In genomic region chr2:237306083-237306786, GRCh38 we compare ENCODE assay signal across 21 cellular contexts.
DNase-seq lines count a peak whose midpoint lies in the region; FAIRE-seq and TF ChIP-seq lines count a peak whose summit lies in the region.
"Had no signal": no experiment of that assay in that cellular context is flagged by ENCODE, and none has a peak within 500 bp of the region (broad histone marks: within the 10 kb centered on the region; RNA-seq: fewer than 3 reads in every experiment).

No MANE protein-coding gene starts in this region.

- H2BK15ac ChIP-seq in mesenchymal stem cell (ENCODE audit: low read depth, poor library complexity, severe bottlenecking): no peak overlapping the region

- H3K4me2 ChIP-seq in mammary epithelial cell (ENCODE audit: insufficient read depth, low read depth, low read length) (no peak overlapping the region), mesenchymal stem cell (ENCODE audit: low read length, poor library complexity, severe bottlenecking) (no peak overlapping the region)
- H3K4me2 ChIP-seq: A549 had no signal

- in situ Hi-C loops in mammary epithelial cell (cut with MboI; ENCODE audit: low sequenced_read_pairs in 2 of 2): no loop called here
- in situ Hi-C loops in astrocyte of the spinal cord (cut with HindIII; ENCODE audit: low sequenced_read_pairs): no loop called here

- dilution Hi-C loops in mammary epithelial cell (cut with HindIII; ENCODE audit: low sequenced_read_pairs): no loop called here

- BruUV-seq in MCF 10A (replicated peaks; lab: Mats Ljungman, UMichigan) (no TSS peak), mammary epithelial cell (replicated peaks; lab: Mats Ljungman, UMichigan) (no TSS peak)

- 97% methylated on average over 7 of the region's 7 CpGs for WGBS in mammary epithelial cell (ENCODE audit: low coverage, missing lambda C conversion rate)
- WGBS in mesenchymal stem cell: 55% methylated on average over 7 of the region's 7 CpGs

- peak; percentile 13 for FAIRE-seq in urothelium cell line (lab: Jason Lieb, UNC)
- FAIRE-seq: A549, islet of Langerhans had no signal

- H3K4me3 ChIP-seq in mammary epithelial cell (replicated peaks in 1 of 3; ENCODE audit: insufficient read depth in 1 of 3, low read depth in 2 of 3, low read length in 3 of 3) (no peak overlapping the region), astrocyte of the spinal cord (ENCODE audit: low read depth, low read length) (no peak overlapping the region), mesenchymal stem cell (ENCODE audit: insufficient read depth in 1 of 2, low read depth in 1 of 2, low read length in 2 of 2) (no peak overlapping the region)
- H3K4me3 ChIP-seq: A549, heart left ventricle had no signal

- H3K4me3 Mint-ChIP-seq in MCF 10A (ENCODE audit: unreplicated experiment) (no peak overlapping the region), type B pancreatic cell (no peak overlapping the region)
- H3K4me3 Mint-ChIP-seq: activated CD4-positive, alpha-beta memory T cell treated with anti-CD3 and anti-CD28 coated beads for 36 hours; activated T-cell treated with anti-CD3 and anti-CD28 coated beads, Interleukin-2, amount 50 U/mL, for 24 hours; nephron progenitor cell had no signal

- peaks cover 8% of the 10 kb centered on the region for H3K9me3 ChIP-seq in mammary epithelial cell (replicated peaks; ENCODE audit: insufficient read depth, low read length)
- H3K9me3 ChIP-seq in mesenchymal stem cell (ENCODE audit: control insufficient read depth, low read length): peaks cover 4% of the 10 kb centered on the region

- H2AK5ac ChIP-seq in mesenchymal stem cell (ENCODE audit: low read length, severe bottlenecking): peak overlapping the region; percentile 79

- H4K91ac ChIP-seq in mesenchymal stem cell (ENCODE audit: low read length): peak overlapping the region; percentile 94

- H3K4ac ChIP-seq in mesenchymal stem cell (ENCODE audit: low read depth in 1 of 2, low read length in 2 of 2): peak overlapping the region; percentile 83 to 85

- H3K4me1 ChIP-seq in mammary epithelial cell (ENCODE audit: insufficient read depth, low read length) (peaks cover 16% of the 10 kb centered on the region), mesenchymal stem cell (ENCODE audit: control insufficient read depth, insufficient read depth, low read depth, low read length) (peaks cover 16% of the 10 kb centered on the region)

- intact Hi-C loops in MCF 10A (cut with micrococcal nuclease) (no loop called here), mammary epithelial cell (cut with micrococcal nuclease) (no loop called here)

- H3K27me3 Mint-ChIP-seq in MCF 10A (ENCODE audit: insufficient read depth, unreplicated experiment) (no peaks in the 10 kb centered on the region), type B pancreatic cell (no peaks in the 10 kb centered on the region)

- POLR2A ChIA-PET in MCF 10A (lab: Yijun Ruan, JAX): no interaction called here

- H3K79me1 ChIP-seq in mesenchymal stem cell (replicated peaks; ENCODE audit: low read length, poor library complexity, severe bottlenecking): no peaks in the 10 kb centered on the region

- H3K9ac ChIP-seq in mammary epithelial cell (ENCODE audit: insufficient read depth, low read length) (no peak overlapping the region), mesenchymal stem cell (ENCODE audit: low read length) (peak overlapping the region; percentile 10)

- peak overlapping the region; percentile 48 for H2BK5ac ChIP-seq in mesenchymal stem cell (ENCODE audit: low read depth, low read length, poor library complexity, severe bottlenecking)

- H2BK12ac ChIP-seq in mesenchymal stem cell (ENCODE audit: low read length in 2 of 2): peak overlapping the region; percentile 99 to 100

- peak overlapping the region; percentile 82 to 89 for H3K18ac ChIP-seq in mesenchymal stem cell (ENCODE audit: low read depth in 1 of 2, low read length in 2 of 2)

- H3K36me3 Mint-ChIP-seq in MCF 10A (ENCODE audit: insufficient read depth, unreplicated experiment) (no peaks in the 10 kb centered on the region), type B pancreatic cell (peaks cover 9% of the 10 kb centered on the region)
- H3K36me3 Mint-ChIP-seq: activated CD4-positive, alpha-beta memory T cell treated with anti-CD3 and anti-CD28 coated beads for 36 hours had no signal

- H3K14ac ChIP-seq in mesenchymal stem cell (ENCODE audit: low read length in 2 of 2): peak overlapping the region in 1 of 2 experiments; percentile 53

- H3K23ac ChIP-seq in mesenchymal stem cell (ENCODE audit: low read length in 2 of 2): peak overlapping the region in 1 of 2 experiments; percentile 23

- H4K20me1 ChIP-seq in mammary epithelial cell (ENCODE audit: insufficient read depth, low read length): no peaks in the 10 kb centered on the region

- H3K27ac Mint-ChIP-seq in MCF 10A (ENCODE audit: low read depth, unreplicated experiment): peak overlapping the region; percentile 35
- no peak overlapping the region for H3K27ac Mint-ChIP-seq in type B pancreatic cell
- H3K27ac Mint-ChIP-seq: activated CD4-positive, alpha-beta memory T cell treated with anti-CD3 and anti-CD28 coated beads for 36 hours; activated naive CD4-positive, alpha-beta T cell treated with anti-CD3 and anti-CD28 coated beads, Interleukin-2, amount 50 U/mL, for 72 hours; activated T-cell treated with anti-CD3 and anti-CD28 coated beads, Interleukin-2, amount 50 U/mL, for 24 hours; nephron progenitor cell had no signal

- H3K36me3 ChIP-seq in mammary epithelial cell (ENCODE audit: insufficient read depth, low read length) (no peaks in the 10 kb centered on the region), mesenchymal stem cell (ENCODE audit: control insufficient read depth in 1 of 2, insufficient read depth in 2 of 2, low read depth in 1 of 2, low read length in 2 of 2) (no peaks in the 10 kb centered on the region)
- H3K36me3 ChIP-seq: heart left ventricle had no signal

- CTCF ChIA-PET in MCF 10A (lab: Yijun Ruan, JAX) (interaction anchor here (0.7 kb wide), 2 partner anchors 49 to 795 kb away, joined by 3 read pairs; no protein-coding TSS in a partner anchor), mammary epithelial cell (lab: Charles Lee; ENCODE audit: low non-redundant PET) (no interaction called here)

- H3K79me2 ChIP-seq in mammary epithelial cell (ENCODE audit: insufficient read depth, low read length): no peaks in the 10 kb centered on the region

- peak overlapping the region; percentile 88 for H4K8ac ChIP-seq in mesenchymal stem cell (ENCODE audit: low read length)

- no peaks in the 10 kb centered on the region for H3K27me3 ChIP-seq in mammary epithelial cell (ENCODE audit: insufficient read depth, low read length)
- no peaks in the 10 kb centered on the region for H3K27me3 ChIP-seq in mesenchymal stem cell (ENCODE audit: control insufficient read depth in 1 of 2, insufficient read depth in 1 of 2, low read length in 2 of 2)
- H3K27me3 ChIP-seq: heart left ventricle had no signal

- H3K27ac ChIP-seq in mammary epithelial cell (ENCODE audit: insufficient read depth, low read depth, low read length): no peak overlapping the region
- H3K27ac ChIP-seq in mesenchymal stem cell (ENCODE audit: low read length, poor library complexity, severe bottlenecking): peak overlapping the region; percentile 67
- H3K27ac ChIP-seq: C4-2B had no signal

- no peak for TF ChIP-seq CTCF in MCF 10A (IDR thresholded peaks at IDR 0.05; ENCODE audit: unreplicated experiment)
- TF ChIP-seq CTCF in mammary epithelial cell (conservative IDR thresholded peaks at IDR 0.05 in 1 of 2, IDR thresholded peaks at IDR 0.05 in 1 of 2; ENCODE audit: extremely low read depth in 1 of 2, insufficient read depth in 1 of 2, low read depth in 1 of 2, low read length in 2 of 2): no peak
- TF ChIP-seq CTCF in astrocyte of the spinal cord (IDR thresholded peaks at IDR 0.05; ENCODE audit: low read depth, low read length): no peak
- TF ChIP-seq CTCF in type B pancreatic cell (conservative IDR thresholded peaks at IDR 0.05): no peak

- peaks cover 8% of the 10 kb centered on the region for H3K9me3 Mint-ChIP-seq in MCF 10A (ENCODE audit: unreplicated experiment)
- H3K9me3 Mint-ChIP-seq in type B pancreatic cell: peaks cover 16% of the 10 kb centered on the region

- peak overlapping the region; percentile 56 for H2BK120ac ChIP-seq in mesenchymal stem cell (ENCODE audit: low read depth, low read length)

- peaks cover 33% of the 10 kb centered on the region for H3K4me1 Mint-ChIP-seq in MCF 10A (ENCODE audit: insufficient read depth, unreplicated experiment)
- H3K4me1 Mint-ChIP-seq in type B pancreatic cell (ENCODE audit: unreplicated experiment): no peaks in the 10 kb centered on the region

- H2AFZ ChIP-seq in mammary epithelial cell (ENCODE audit: low read depth, low read length) (no peak overlapping the region), mesenchymal stem cell (ENCODE audit: low read depth, low read length) (peak overlapping the region; percentile 47)

- DNase-seq in MCF 10A (ENCODE audit: unreplicated experiment) (no peak), mammary epithelial cell (no peak), astrocyte of the spinal cord (ENCODE audit: low read depth, low spot score) (peak; percentile 94), mesenchymal stem cell (peak; percentile 80), urothelium cell line (ENCODE audit: low spot score) (no peak), NCI-H446 (lab: John Stamatoyannopoulos, UW) (no peak), type B pancreatic cell (ENCODE audit: extremely low spot score, unreplicated experiment) (no peak), SHP77 treated with DMSO at 0.1 percent for 48 hours (lab: John Stamatoyannopoulos, UW) (no peak)
- DNase-seq: activated CD4-positive, alpha-beta memory T cell treated with anti-CD3 and anti-CD28 coated beads for 36 hours; activated T-cell treated with anti-CD3 and anti-CD28 coated beads, Interleukin-2, amount 50 U/mL, for 24 hours; heart left ventricle; mesendoderm; NCI-H1694 treated with DMSO at 0.1 percent for 48 hours; NCI-H345; nephron progenitor cell; NK-92 treated with Interleukin-12 subunit alpha and Interleukin-12 subunit beta, amount 100 ng/mL, for 24 hours; RPMI8226 had no signal

Comparison
In these comparisons a context has a peak if more than half of its experiments do, and no peak if none do; other contexts are left out.
1. DNase-seq: peak in astrocyte of the spinal cord (single experiment) and mesenchymal stem cell (single experiment); none in MCF 10A (single experiment), mammary epithelial cell (single experiment), urothelium cell line (single experiment), NCI-H446 (0 of 2), type B pancreatic cell (single experiment) and SHP77 treated with DMSO at 0.1 percent for 48 hours (single experiment).